ENCODE assay signal across 25 cellular contexts in the genomic region with DNA sequence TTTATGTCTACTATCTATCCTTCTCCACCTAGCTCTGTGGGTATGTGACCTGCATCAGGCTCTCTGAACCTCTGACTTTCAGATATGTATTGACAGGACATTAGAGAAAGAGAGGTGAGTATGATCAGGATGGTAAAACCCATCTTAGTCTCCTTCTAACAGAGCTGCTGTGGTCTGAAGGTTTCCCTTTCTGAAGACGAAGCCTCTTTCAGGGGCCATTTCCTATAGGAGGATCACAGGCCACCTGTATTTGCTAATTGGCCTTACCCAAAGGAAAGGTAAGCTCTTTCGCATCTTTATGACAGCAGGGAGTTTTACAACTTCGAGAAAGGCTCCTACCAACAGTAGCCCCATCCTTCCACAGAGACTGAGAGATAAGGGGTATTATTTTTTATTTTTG.
A peak's percentile ranks its signal among the peaks of the same experiment; 100 is the strongest.
DNase-seq lines count a peak whose midpoint lies in the region; ATAC-seq and TF ChIP-seq lines count a peak whose summit lies in the region.
"Had no signal": no experiment of that assay in that cellular context is flagged by ENCODE, and none has a peak within 500 bp of the region (broad histone marks: within the 10 kb centered on the region; RNA-seq: fewer than 3 reads in every experiment).

No MANE protein-coding gene starts in this region.

- peak overlapping the region; percentile 56 for H3K4me2 ChIP-seq in OCI-LY7 (ENCODE audit: low read length)

- TF ChIP-seq CTCF in OCI-LY7 (conservative IDR thresholded peaks at IDR 0.05; ENCODE audit: low read length): no peak
- no peak for TF ChIP-seq CTCF in lower leg skin (IDR thresholded peaks at IDR 0.05)

- H3K9me2 ChIP-seq in OCI-LY7 (ENCODE audit: insufficient read depth, low read length): no peaks in the 10 kb centered on the region

- no peaks in the 10 kb centered on the region; the same call in 1 of the 2 replicates for H3K9me3 ChIP-seq in OCI-LY7 (ENCODE audit: low read length)
- H3K9me3 ChIP-seq in MG63: no peaks in the 10 kb centered on the region
- H3K9me3 ChIP-seq: gastrocnemius medialis, ovary, right atrium auricular region, stomach, thyroid gland had no signal

- H3K4me3 ChIP-seq in OCI-LY7 (ENCODE audit: low read depth, low read length, poor library complexity, severe bottlenecking): no peak overlapping the region
- H3K4me3 ChIP-seq in lower leg skin (ENCODE audit: low read depth, poor library complexity, severe bottlenecking): no peak overlapping the region
- H3K4me3 ChIP-seq in MG63: no peak overlapping the region
- H3K4me3 ChIP-seq: gastrocnemius medialis, ovary, right atrium auricular region, stomach, thyroid gland had no signal

- WGBS in lower leg skin, 2 donors: 75 to 83% methylated on average over 3 of the region's 3 CpGs

- H3K79me2 ChIP-seq in OCI-LY7 (ENCODE audit: insufficient read depth, low read depth, low read length): peaks cover 6% of the 10 kb centered on the region; the same call in 1 of the 2 replicates

- ATAC-seq in GM18867 (IDR thresholded peaks at IDR 0.05; ENCODE audit: unreplicated experiment) (peak; percentile 30), GM21529 (IDR thresholded peaks at IDR 0.05; ENCODE audit: unreplicated experiment) (peak; percentile 29), HG02870 (IDR thresholded peaks at IDR 0.05; ENCODE audit: unreplicated experiment) (peak; percentile 25)
- ATAC-seq: activated CD8-positive, alpha-beta memory T cell treated with anti-CD3 and anti-CD28 coated beads, Interleukin-2, amount 10 ng/mL, durations not matched to agents 7 days and 5 days; activated T-cell treated with anti-CD3 and anti-CD28 coated beads, Interleukin-2, amount 50 U/mL, for 72 hours; gastrocnemius medialis; left colon had no signal

- peaks cover 55% of the 10 kb centered on the region for H3K4me1 ChIP-seq in OCI-LY7 (ENCODE audit: insufficient read depth, low read length, poor library complexity, severe bottlenecking)
- H3K4me1 ChIP-seq: gastrocnemius medialis, right atrium auricular region, stomach, thyroid gland had no signal

- peak overlapping the region; percentile 100 for H3K27ac ChIP-seq in OCI-LY7 (ENCODE audit: low read depth, low read length, poor library complexity, severe bottlenecking)
- H3K27ac ChIP-seq: gastrocnemius medialis, ovary, right atrium auricular region, stomach, thyroid gland had no signal

- CTCF ChIA-PET in OCI-LY7 (lab: Charles Lee; ENCODE audit: unreplicated experiment): no interaction called here

- peak overlapping the region; percentile 95 for H2AFZ ChIP-seq in OCI-LY7 (ENCODE audit: low read length)

- TF ChIP-seq POLR2A in lower leg skin (IDR thresholded peaks at IDR 0.05): no peak

- BruUV-seq in OCI-LY7 (replicated peaks; lab: Mats Ljungman, UMichigan): no TSS peak

- H3K36me3 ChIP-seq in OCI-LY7 (ENCODE audit: insufficient read depth, low read length): no peaks in the 10 kb centered on the region
- H3K36me3 ChIP-seq in MG63: no peaks in the 10 kb centered on the region
- H3K36me3 ChIP-seq: gastrocnemius medialis, ovary, right atrium auricular region, stomach, thyroid gland had no signal

- intact Hi-C loops in OCI-LY7 (cut with micrococcal nuclease; ENCODE audit: unreplicated experiment): loop anchor here (5.0 kb wide), 1 partner anchor 156 kb away; no protein-coding TSS in a partner anchor
- intact Hi-C loops in lower leg skin (cut with DNase I; ENCODE audit: low total_unique reads): no loop called here

- POLR2A ChIA-PET in OCI-LY7 (lab: Charles Lee): interaction anchor here (0.5 to 2.2 kb wide), 8 partner anchors 8 to 208 kb away, joined by 3 to 8 read pairs (median 4); no protein-coding TSS in a partner anchor

- H3K27me3 ChIP-seq in MG63: no peaks in the 10 kb centered on the region
- H3K27me3 ChIP-seq: gastrocnemius medialis, ovary, right atrium auricular region, stomach, thyroid gland had no signal

- no peaks in the 10 kb centered on the region for H4K20me1 ChIP-seq in OCI-LY7 (ENCODE audit: insufficient read depth, low read length)

- peak; percentile 26 for DNase-seq in OCI-LY7 (ENCODE audit: low spot score)
- DNase-seq in NCI-H526 treated with DMSO at 0.1 percent for 48 hours (lab: John Stamatoyannopoulos, UW): no peak
- DNase-seq in lower leg skin (ENCODE audit: low spot score in 2 of 2): no peak
- no peak for DNase-seq in MG63
- no peak for DNase-seq in MV-4-11 (lab: John Stamatoyannopoulos, UW)
- DNase-seq: activated CD4-positive, alpha-beta T cell treated with anti-CD3 and anti-CD28 coated beads, Interleukin-2, amount 10 ng/mL, durations not matched to agents 7 days and 5 days; activated CD8-positive, alpha-beta memory T cell treated with anti-CD3 and anti-CD28 coated beads, Interleukin-2, amount 10 ng/mL, durations not matched to agents 7 days and 5 days; activated naive CD4-positive, alpha-beta T cell; activated T-cell treated with anti-CD3 and anti-CD28 coated beads, Interleukin-2, amount 50 U/mL, for 72 hours; DMS153; gastrocnemius medialis; hypothalamus; immature natural killer cell; Karpas-422; left colon; NCI-H187; nephron progenitor cell; ovary; stimulated activated CD4-positive, alpha-beta T cell treated with anti-CD3 and anti-CD28 coated beads, Interleukin-2, amount 100 ng/mL, for 24 hours; stomach; thyroid gland had no signal
